1 cellular context compared by ENCODE assay signal in the genomic region with DNA sequence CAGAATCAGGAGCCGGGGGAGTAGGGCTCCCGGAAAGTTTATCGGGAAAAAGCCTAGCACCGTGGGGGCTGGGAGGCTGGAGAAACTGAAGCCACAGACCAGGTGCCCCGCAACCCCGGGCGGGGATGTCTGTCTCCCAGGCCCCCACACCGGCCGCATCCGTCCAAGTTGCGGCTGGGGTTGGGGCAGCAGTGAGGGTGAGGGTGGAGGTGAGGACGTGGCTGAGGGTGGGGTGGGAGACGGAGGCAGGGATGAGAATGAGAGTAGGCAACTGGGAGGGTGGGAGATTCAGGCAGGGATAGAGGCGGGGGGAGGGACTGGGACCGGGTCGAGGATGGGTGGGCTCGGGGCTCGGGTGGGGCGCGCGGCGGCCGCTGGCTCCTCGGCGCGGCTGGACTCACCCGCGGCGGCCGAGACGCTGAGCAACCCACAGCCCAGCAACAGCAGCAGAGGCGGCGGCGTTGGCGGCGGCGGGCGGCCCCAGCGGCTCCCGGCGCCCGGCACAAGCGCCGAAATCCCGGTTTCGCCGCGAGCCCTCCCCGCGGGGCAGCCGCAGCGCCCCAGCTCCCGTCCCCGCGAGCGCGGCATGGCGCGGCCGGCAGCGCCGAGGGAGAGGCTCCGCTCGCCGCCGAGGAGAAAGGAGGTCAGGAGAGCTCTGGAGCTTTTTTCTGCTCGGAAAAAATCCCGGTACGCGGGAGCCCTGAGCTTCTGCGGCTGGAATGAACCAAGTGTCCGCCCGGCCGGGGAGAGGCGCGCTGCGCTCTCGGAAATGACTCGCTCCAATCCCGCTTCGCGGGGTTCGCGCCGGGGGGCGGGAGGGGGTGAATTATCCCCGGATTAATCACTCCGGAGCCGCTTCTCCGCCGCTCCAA.
TF ChIP-seq lines count a peak whose summit lies in the region.

A gene (minus strand): TSS at position 721 of the 872 bp plus-strand sequence. CDS start 133 bp downstream, at position 588.

TF ChIP-seq in IMR-90, 13 proteins besides CTCF, POLR2A, EP300 and RAD21 (continued from another document):
- TF ChIP-seq, protein P1, sequence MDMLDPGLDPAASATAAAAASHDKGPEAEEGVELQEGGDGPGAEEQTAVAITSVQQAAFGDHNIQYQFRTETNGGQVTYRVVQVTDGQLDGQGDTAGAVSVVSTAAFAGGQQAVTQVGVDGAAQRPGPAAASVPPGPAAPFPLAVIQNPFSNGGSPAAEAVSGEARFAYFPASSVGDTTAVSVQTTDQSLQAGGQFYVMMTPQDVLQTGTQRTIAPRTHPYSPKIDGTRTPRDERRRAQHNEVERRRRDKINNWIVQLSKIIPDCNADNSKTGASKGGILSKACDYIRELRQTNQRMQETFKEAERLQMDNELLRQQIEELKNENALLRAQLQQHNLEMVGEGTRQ (IDR thresholded peaks at IDR 0.05; ENCODE audit: low read depth, low read length), result no peak
- TF ChIP-seq RFX5 (IDR thresholded peaks at IDR 0.05; ENCODE audit: low read depth, low read length), result no peak
